In genomic region chr15:100016632-100017031, GRCh38 we compare ENCODE assay signal across 15 cellular contexts.
"Had no signal": no experiment of that assay in that cellular context is flagged by ENCODE, and none has a peak within 500 bp of the region (broad histone marks: within the 10 kb centered on the region; RNA-seq: fewer than 3 reads in every experiment).

No MANE protein-coding gene starts in this region.

- H3K36me3 ChIP-seq: left ventricle myocardium inferior, right atrium auricular region had no signal

- H3K4me3 Mint-ChIP-seq: immature natural killer cell; naive thymus-derived CD4-positive, alpha-beta T cell; nephron progenitor cell had no signal

- H3K27ac Mint-ChIP-seq: immature natural killer cell; naive thymus-derived CD4-positive, alpha-beta T cell; nephron progenitor cell had no signal

- DNase-seq: dermis blood vessel endothelial cell; erythroblast; foreskin keratinocyte; immature natural killer cell; kidney; left cardiac atrium; left ventricle myocardium inferior; naive thymus-derived CD4-positive, alpha-beta T cell; nephron progenitor cell; stimulated activated CD4-positive, alpha-beta T cell treated with anti-CD3 and anti-CD28 coated beads, Interleukin-2, amount 100 ng/mL, for 48 hours; stimulated activated naive CD4-positive, alpha-beta T cell treated with Interleukin-2 at 50 U/mL for 16 hours; trophoblast cell had no signal

- H3K36me3 Mint-ChIP-seq: immature natural killer cell had no signal

- H3K27me3 ChIP-seq: right atrium auricular region had no signal

- H3K4me1 ChIP-seq: foreskin keratinocyte had no signal

- H3K9me3 Mint-ChIP-seq: immature natural killer cell had no signal

- H3K4me1 Mint-ChIP-seq: immature natural killer cell; naive thymus-derived CD4-positive, alpha-beta T cell had no signal

- H3K27ac ChIP-seq: foreskin keratinocyte, left ventricle myocardium inferior, right atrium auricular region had no signal

- H3K9me3 ChIP-seq: right atrium auricular region had no signal

- ATAC-seq: foreskin keratinocyte; left cardiac atrium; naive thymus-derived CD4-positive, alpha-beta T cell had no signal

- H3K4me3 ChIP-seq: left ventricle myocardium inferior, lung, right atrium auricular region, smooth muscle cell had no signal
